Comparison of ENCODE assay signal across 8 cellular contexts in genomic region chr17:77319211-77320031, GRCh38.
A peak's percentile ranks its signal among the peaks of the same experiment; 100 is the strongest.
DNase-seq lines count a peak whose midpoint lies in the region; ATAC-seq, FAIRE-seq and TF ChIP-seq lines count a peak whose summit lies in the region.

No MANE protein-coding gene starts in this region.

- peak; percentile 97 for DNase-seq in H4 (ENCODE audit: low spot score)
- peak; percentile 87 for DNase-seq in RWPE2 (ENCODE audit: low spot score)
- peak; percentile 93 for DNase-seq in hepatic stellate cell (ENCODE audit: low spot score)
- DNase-seq in smooth muscle cell (lab: John Stamatoyannopoulos, UW; ENCODE audit: unreplicated experiment), result peak; percentile 55
- DNase-seq in D721Med (ENCODE audit: insufficient read length, low spot score), result no peak

- TF ChIP-seq CTCF in RWPE2 (IDR thresholded peaks at IDR 0.05; ENCODE audit: poor library complexity, severe bottlenecking) (no peak), smooth muscle cell (IDR thresholded peaks at IDR 0.05; ENCODE audit: borderline replicate concordance, insufficient read depth, poor library complexity, severe bottlenecking) (no peak), D721Med (IDR thresholded peaks at IDR 0.05; ENCODE audit: insufficient read depth, missing control alignments) (no peak)

- H3K27me3 ChIP-seq in BLaER1 treated with 17β-estradiol and CSF1 and Interleukin-3, amounts not matched to agents 10 nM and 100 nM, result no peaks in the 10 kb centered on the region
- H3K27me3 ChIP-seq in RWPE2 (ENCODE audit: insufficient read depth, poor library complexity, severe bottlenecking) (no peaks in the 10 kb centered on the region), smooth muscle cell (ENCODE audit: low read depth) (no peaks in the 10 kb centered on the region)

- H2AFZ ChIP-seq in smooth muscle cell (ENCODE audit: low read depth), result no peak overlapping the region

- H3K36me3 ChIP-seq in BLaER1 treated with 17β-estradiol and CSF1 and Interleukin-3, amounts not matched to agents 10 nM and 100 nM, result no peaks in the 10 kb centered on the region
- peaks cover 47% of the 10 kb centered on the region for H3K36me3 ChIP-seq in RWPE2 (ENCODE audit: low read depth)
- no peaks in the 10 kb centered on the region for H3K36me3 ChIP-seq in smooth muscle cell (ENCODE audit: low read depth)

- peak; percentile 55 for ATAC-seq in RWPE2 (ENCODE audit: low read depth)
- no peak for ATAC-seq in GM18517 (IDR thresholded peaks at IDR 0.05; ENCODE audit: unreplicated experiment)

- H3K79me2 ChIP-seq in smooth muscle cell (ENCODE audit: low read depth), result peaks cover 25% of the 10 kb centered on the region

- no peak for FAIRE-seq in D721Med (lab: Jason Lieb, UNC)

- H3K9ac ChIP-seq in BLaER1 treated with 17β-estradiol and CSF1 and Interleukin-3, amounts not matched to agents 10 nM and 100 nM, result peak overlapping the region; percentile 63 to 86 (median 79)
- H3K9ac ChIP-seq in smooth muscle cell (ENCODE audit: low read depth), result peak overlapping the region; percentile 91

- peaks cover 0 to 16% (median 0%) of the 10 kb centered on the region in 11 experiments; a peak in 5 of 22 replicates for H4K20me1 ChIP-seq in BLaER1 treated with 17β-estradiol and CSF1 and Interleukin-3, amounts not matched to agents 10 nM and 100 nM
- peaks cover 5% of the 10 kb centered on the region for H4K20me1 ChIP-seq in smooth muscle cell (ENCODE audit: low read depth)

- no peaks in the 10 kb centered on the region for H3K9me3 ChIP-seq in BLaER1 treated with 17β-estradiol and CSF1 and Interleukin-3, amounts not matched to agents 10 nM and 100 nM (replicated peaks in 1 of 11)
- H3K9me3 ChIP-seq in RWPE2 (ENCODE audit: severe bottlenecking) (no peaks in the 10 kb centered on the region), smooth muscle cell (replicated peaks; ENCODE audit: low read depth) (no peaks in the 10 kb centered on the region)

- H3F3A ChIP-seq in smooth muscle cell (ENCODE audit: low read depth), result peaks cover 27% of the 10 kb centered on the region

- H3K27ac ChIP-seq in BLaER1 treated with 17β-estradiol and CSF1 and Interleukin-3, amounts not matched to agents 10 nM and 100 nM, result peak overlapping the region; percentile 69 to 95 (median 90)
- H3K27ac ChIP-seq in RWPE2 (ENCODE audit: poor library complexity, severe bottlenecking), result peak overlapping the region; percentile 98
- H3K27ac ChIP-seq in adipose tissue (ENCODE audit: low read depth, low read length), result peak overlapping the region; percentile 93
- H3K27ac ChIP-seq in smooth muscle cell (ENCODE audit: low read depth), result peak overlapping the region; percentile 98

- H3K4me1 ChIP-seq in BLaER1 treated with 17β-estradiol and CSF1 and Interleukin-3, amounts not matched to agents 10 nM and 100 nM, result peaks cover 90 to 100% (median 97%) of the 10 kb centered on the region in 10 experiments
- H3K4me1 ChIP-seq in RWPE2 (ENCODE audit: insufficient read depth, poor library complexity, severe bottlenecking), result peaks cover 72% of the 10 kb centered on the region
- H3K4me1 ChIP-seq in smooth muscle cell (ENCODE audit: low read depth), result peaks cover 24% of the 10 kb centered on the region

- peak overlapping the region; percentile 7 to 78 (median 56); a peak in 17 of 20 replicates for H3K4me3 ChIP-seq in BLaER1 treated with 17β-estradiol and CSF1 and Interleukin-3, amounts not matched to agents 10 nM and 100 nM
- H3K4me3 ChIP-seq in RWPE2 (ENCODE audit: severe bottlenecking) (peak overlapping the region; percentile 22), smooth muscle cell (peak overlapping the region; percentile 46)

- H3K4me2 ChIP-seq in BLaER1 treated with 17β-estradiol and CSF1 and Interleukin-3, amounts not matched to agents 10 nM and 100 nM, result peak overlapping the region; percentile 89 to 100 (median 99)
- H3K4me2 ChIP-seq in smooth muscle cell, result peak overlapping the region; percentile 93

- WGBS in adipose tissue, 3 donors, result 10 to 66% (median 17%) methylated on average over 38 of the region's 38 CpGs
- WGBS in smooth muscle cell (ENCODE audit: low lambda C conversion rate), result 23% methylated on average over 38 of the region's 38 CpGs
